In the genomic region with DNA sequence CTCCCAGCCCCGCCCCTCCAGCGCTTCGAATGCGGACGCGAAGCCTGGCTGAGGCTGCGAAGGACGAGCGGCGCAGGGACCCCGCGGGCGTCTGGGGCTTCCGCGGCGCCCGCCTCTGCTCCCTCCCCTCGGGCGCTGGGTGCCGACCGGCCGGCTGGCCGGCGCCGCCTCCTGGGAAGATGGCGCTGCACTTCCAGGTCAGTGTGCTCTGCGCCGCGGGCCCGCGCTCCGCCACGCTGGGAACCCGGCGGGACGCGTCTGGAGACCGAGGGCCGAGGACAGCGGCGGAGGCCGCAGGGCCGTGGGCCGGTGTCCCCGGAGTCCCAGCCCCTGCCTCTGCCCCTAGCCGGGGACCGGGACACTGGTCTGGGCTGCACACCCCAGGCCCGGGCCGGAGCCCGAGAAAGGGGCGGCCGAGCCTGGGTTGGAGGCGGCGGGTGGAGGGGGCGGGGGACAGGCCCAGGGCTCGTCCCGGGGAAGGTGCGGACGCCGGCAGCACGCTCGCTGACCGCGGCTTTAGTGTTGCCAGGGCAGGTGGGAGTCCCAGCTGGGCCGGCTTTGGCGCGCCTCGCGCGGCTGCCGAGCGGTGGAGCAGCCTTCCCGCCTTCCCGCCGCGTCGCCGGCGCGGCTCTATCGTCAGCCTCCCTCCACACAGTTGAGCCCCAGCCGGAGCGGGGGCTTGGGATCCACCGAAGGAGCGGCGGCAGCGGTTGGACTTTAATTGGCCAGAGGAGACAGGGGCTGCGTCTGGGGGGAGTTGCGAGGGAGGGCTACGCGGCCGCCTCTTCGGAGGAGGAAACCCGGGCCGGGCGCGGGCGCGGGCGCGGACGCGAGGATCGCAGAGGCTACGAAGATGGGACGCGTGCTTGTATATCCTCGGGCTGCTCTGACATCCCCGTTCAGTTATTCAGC, we compare ENCODE assay signal across 8 cellular contexts. TPM values are rescaled to one million over a fixed set of nuclear protein-coding genes. Genes with fewer than 3 reads are reported as not detected.
DNase-seq lines count a peak whose midpoint lies in the region; ATAC-seq and TF ChIP-seq lines count a peak whose summit lies in the region.

A gene (plus strand): TSS at position 164 of the 912 bp plus-strand sequence.

- peak within 1 kb of the TSS; percentile 98 for H3K14ac ChIP-seq in trophoblast cell (ENCODE audit: low read length)

- peaks cover 8% of the 10 kb centered on the region for H3K79me1 ChIP-seq in trophoblast cell (ENCODE audit: low read length)

- WGBS in adrenal gland, 4 donors: 1 to 2% (median 1%) methylated on average over 24 to 108 of the region's 109 CpGs
- no CpG with 5 or more reads among the region's 109 CpGs for WGBS in trophoblast cell (ENCODE audit: extremely low coverage, insufficient coverage, insufficient read length)

- H3K9ac ChIP-seq in ES-I3 (ENCODE audit: low read depth, low read length) (peak within 1 kb of the TSS; percentile 97), trophoblast cell (ENCODE audit: low read length) (peak within 1 kb of the TSS; percentile 96)

- peak within 1 kb of the TSS; percentile 92 for H2BK5ac ChIP-seq in trophoblast cell (ENCODE audit: low read depth, low read length, poor library complexity)

- H3K79me2 ChIP-seq in trophoblast cell (ENCODE audit: control insufficient read depth, insufficient read depth, low read length, poor library complexity): peaks cover 9% of the 10 kb centered on the region

- TF ChIP-seq CTCF in adrenal gland (IDR thresholded peaks at IDR 0.05) (peak in 1 of 6 experiments; percentile 18), left ventricle myocardium inferior (IDR thresholded peaks at IDR 0.05; ENCODE audit: borderline replicate concordance) (no peak)

- peak in 1 of 2 donors; percentile 51 for TF ChIP-seq POLR2A in adrenal gland (IDR thresholded peaks at IDR 0.05)

- peak within 1 kb of the TSS in 3 of 5 donors; percentile 63 to 77 (median 72) for H3K27ac ChIP-seq in adrenal gland
- H3K27ac ChIP-seq in left ventricle myocardium inferior (replicated peaks): peak within 1 kb of the TSS; percentile 55
- H3K27ac ChIP-seq in trophoblast cell (ENCODE audit: low read depth, low read length): peak within 1 kb of the TSS; percentile 82

- DNase-seq in NCI-H1694 treated with DMSO at 0.1 percent for 48 hours (lab: John Stamatoyannopoulos, UW) (peak; percentile 16), adrenal gland (peak; percentile 47 to 74 (median 69)), left ventricle myocardium inferior (peak; percentile 20), trophoblast cell (peak; percentile 75 to 87)

- peak within 1 kb of the TSS; percentile 85 for H4K8ac ChIP-seq in trophoblast cell (ENCODE audit: low read depth, low read length)

- no peak within 1 kb of the TSS for H3K23ac ChIP-seq in trophoblast cell (ENCODE audit: low read length)

- H2AK5ac ChIP-seq in trophoblast cell (ENCODE audit: low read length): peak within 1 kb of the TSS; percentile 22

- peak within 1 kb of the TSS; percentile 71 for H3K4ac ChIP-seq in trophoblast cell (ENCODE audit: low read depth, low read length)

- ATAC-seq in GM21360 (IDR thresholded peaks at IDR 0.05; ENCODE audit: unreplicated experiment) (no peak), GM21367 (IDR thresholded peaks at IDR 0.05; ENCODE audit: unreplicated experiment) (no peak), GM19467 (IDR thresholded peaks at IDR 0.05; ENCODE audit: unreplicated experiment) (no peak)

- peaks cover 6% of the 10 kb centered on the region for H3K9me3 ChIP-seq in ES-I3 (ENCODE audit: control insufficient read depth, insufficient read depth, low read length)
- peaks cover 0 to 12% (median 0%) of the 10 kb centered on the region in 3 donors for H3K9me3 ChIP-seq in adrenal gland (replicated peaks in 1 of 3)
- peaks cover 27% of the 10 kb centered on the region for H3K9me3 ChIP-seq in left ventricle myocardium inferior (replicated peaks)
- H3K9me3 ChIP-seq in trophoblast cell (ENCODE audit: insufficient read depth, low read depth, low read length): peaks cover 3% of the 10 kb centered on the region

- peak within 1 kb of the TSS; percentile 82 for H4K91ac ChIP-seq in trophoblast cell (ENCODE audit: low read depth, low read length)

- H3K27me3 ChIP-seq in adrenal gland (no peaks in the 10 kb centered on the region), left ventricle myocardium inferior (ENCODE audit: low read depth) (peaks cover 24% of the 10 kb centered on the region), trophoblast cell (ENCODE audit: insufficient read depth, low read length) (no peaks in the 10 kb centered on the region)

- no peaks in the 10 kb centered on the region for H3K4me1 ChIP-seq in ES-I3 (ENCODE audit: insufficient read depth, low read length)
- H3K4me1 ChIP-seq in adrenal gland (replicated peaks in 1 of 2): peaks cover 0 to 12% of the 10 kb centered on the region in 2 donors
- peaks cover 16% of the 10 kb centered on the region for H3K4me1 ChIP-seq in left ventricle myocardium inferior
- H3K4me1 ChIP-seq in trophoblast cell (ENCODE audit: control insufficient read depth in 1 of 2, insufficient read depth in 2 of 2, low read length in 2 of 2): peaks cover 2 to 10% of the 10 kb centered on the region in 2 experiments

- no peaks in the 10 kb centered on the region for H3K36me3 ChIP-seq in ES-I3 (ENCODE audit: insufficient read depth, low read length)
- H3K36me3 ChIP-seq in adrenal gland (replicated peaks in 1 of 2): no peaks in the 10 kb centered on the region
- H3K36me3 ChIP-seq in left ventricle myocardium inferior: no peaks in the 10 kb centered on the region
- H3K36me3 ChIP-seq in trophoblast cell (ENCODE audit: control insufficient read depth in 1 of 2, insufficient read depth in 2 of 2, low read length in 2 of 2): no peaks in the 10 kb centered on the region

- H3K18ac ChIP-seq in trophoblast cell (ENCODE audit: low read length): peak within 1 kb of the TSS; percentile 89

- peak within 1 kb of the TSS; percentile 91 for H2BK120ac ChIP-seq in trophoblast cell (ENCODE audit: insufficient read depth, low read length, poor library complexity)

- intact Hi-C loops in adrenal gland (cut with DNase I): no loop called here
- intact Hi-C loops in left ventricle myocardium inferior (cut with micrococcal nuclease): no loop called here

- H3K4me3 ChIP-seq in adrenal gland: peak within 1 kb of the TSS; percentile 27 to 94 (median 72)
- H3K4me3 ChIP-seq in left ventricle myocardium inferior: peak within 1 kb of the TSS; percentile 75
- H3K4me3 ChIP-seq in trophoblast cell (ENCODE audit: low read depth, low read length): peak within 1 kb of the TSS; percentile 92

- peak within 1 kb of the TSS; percentile 64 for H3K4me2 ChIP-seq in trophoblast cell (ENCODE audit: low read length)

- peak within 1 kb of the TSS; percentile 77 for H2AFZ ChIP-seq in trophoblast cell (ENCODE audit: insufficient read depth, low read length, poor library complexity)

- peak within 1 kb of the TSS; percentile 59 for H2BK12ac ChIP-seq in trophoblast cell (ENCODE audit: low read length)

- peak within 1 kb of the TSS; percentile 47 for H4K12ac ChIP-seq in trophoblast cell (ENCODE audit: low read depth, low read length)

RNA-seq across cellular contexts. Expression of the gene that starts here (rescaled TPM):
- total RNA-seq in adrenal gland: 100 to 1,000 TPM in 1 of 8 donors, 10 to 100 TPM in 6, 1 to 10 TPM in 1; 9.8 to 119 (median 25.8) TPM
- polyA plus RNA-seq in adrenal gland: 10 to 100 TPM in 2 of 3 donors, 1 to 10 TPM in 1; 5.5 to 16.9 (median 14.7) TPM
- 6.5 TPM for total RNA-seq in left ventricle myocardium inferior
- 6.4 and 7.7 TPM in 2 replicates for polyA plus RNA-seq in trophoblast cell (2013)

Comparison
In these comparisons a context has a peak if more than half of its experiments do, and no peak if none do; other contexts are left out.
1. DNase-seq: peak in every context shown above with its lines; median percentile 81 in trophoblast cell; 69 in adrenal gland; 20 in left ventricle myocardium inferior; 16 in NCI-H1694 treated with DMSO at 0.1 percent for 48 hours.